In the genomic region with DNA sequence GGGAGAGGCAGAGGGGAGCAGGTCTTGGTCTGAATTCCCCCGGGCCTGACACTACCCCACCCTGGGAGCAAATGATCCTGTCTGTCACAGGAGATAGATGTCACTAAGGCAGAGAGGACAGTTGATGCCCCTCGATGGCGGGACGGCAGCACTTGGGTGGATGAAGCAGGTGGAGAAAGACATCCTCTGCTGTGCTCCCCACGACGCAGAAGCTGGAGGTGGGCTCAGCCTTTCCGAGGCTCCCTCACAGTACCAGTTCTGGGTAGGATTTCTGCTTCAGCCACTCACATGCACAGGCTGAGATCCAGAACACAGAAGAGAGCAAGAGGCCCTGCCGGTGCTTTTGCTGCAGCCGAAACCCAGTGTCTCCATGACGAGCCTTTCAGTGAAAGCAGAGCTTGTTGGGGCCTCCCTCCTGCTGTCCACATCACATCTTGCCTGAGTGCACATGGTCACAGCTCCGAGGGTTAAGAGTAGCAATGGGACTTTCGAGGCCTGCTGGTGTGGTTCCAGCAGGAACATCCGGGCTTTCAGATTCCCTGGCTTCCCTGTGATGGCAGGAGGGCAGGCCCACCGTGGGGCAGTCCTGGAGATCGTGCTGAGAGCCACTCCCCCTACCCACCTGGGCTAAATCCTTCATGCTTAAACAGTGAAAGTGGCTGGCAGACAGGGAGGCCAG, we compare ENCODE assay signal across 1 cellular context.
TF ChIP-seq lines count a peak whose summit lies in the region.

No MANE protein-coding gene starts in this region.

TF ChIP-seq in IMR-90, 13 proteins besides CTCF, POLR2A, EP300 and RAD21:
- TF ChIP-seq BHLHE40 (IDR thresholded peaks at IDR 0.05; ENCODE audit: low read depth, low read length): no peak
- no peak for TF ChIP-seq RFX5 (IDR thresholded peaks at IDR 0.05; ENCODE audit: low read depth, low read length)
- no peak for TF ChIP-seq CHD1 (IDR thresholded peaks at IDR 0.05; ENCODE audit: low read depth, low read length)
- TF ChIP-seq MXI1 (IDR thresholded peaks at IDR 0.05; ENCODE audit: borderline replicate concordance, low read depth, low read length): no peak
- TF ChIP-seq RCOR1 (IDR thresholded peaks at IDR 0.05; ENCODE audit: insufficient replicate concordance, low read length): no peak
- TF ChIP-seq CEBPB (IDR thresholded peaks at IDR 0.05; ENCODE audit: low read depth, low read length): no peak
- TF ChIP-seq, protein P1, sequence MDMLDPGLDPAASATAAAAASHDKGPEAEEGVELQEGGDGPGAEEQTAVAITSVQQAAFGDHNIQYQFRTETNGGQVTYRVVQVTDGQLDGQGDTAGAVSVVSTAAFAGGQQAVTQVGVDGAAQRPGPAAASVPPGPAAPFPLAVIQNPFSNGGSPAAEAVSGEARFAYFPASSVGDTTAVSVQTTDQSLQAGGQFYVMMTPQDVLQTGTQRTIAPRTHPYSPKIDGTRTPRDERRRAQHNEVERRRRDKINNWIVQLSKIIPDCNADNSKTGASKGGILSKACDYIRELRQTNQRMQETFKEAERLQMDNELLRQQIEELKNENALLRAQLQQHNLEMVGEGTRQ (IDR thresholded peaks at IDR 0.05; ENCODE audit: low read depth, low read length): no peak
- TF ChIP-seq NFE2L2 (IDR thresholded peaks at IDR 0.05; ENCODE audit: low read depth, low read length): no peak
- no peak for TF ChIP-seq MAZ (IDR thresholded peaks at IDR 0.05; ENCODE audit: borderline replicate concordance, low read depth, low read length)
- no peak for TF ChIP-seq FOS (IDR thresholded peaks at IDR 0.05; ENCODE audit: low read depth, low read length)
- no peak for TF ChIP-seq MAFK (IDR thresholded peaks at IDR 0.05; ENCODE audit: low read depth, low read length)
- TF ChIP-seq SMC3 (IDR thresholded peaks at IDR 0.05; ENCODE audit: low read depth, low read length): no peak
- TF ChIP-seq, protein P2, sequence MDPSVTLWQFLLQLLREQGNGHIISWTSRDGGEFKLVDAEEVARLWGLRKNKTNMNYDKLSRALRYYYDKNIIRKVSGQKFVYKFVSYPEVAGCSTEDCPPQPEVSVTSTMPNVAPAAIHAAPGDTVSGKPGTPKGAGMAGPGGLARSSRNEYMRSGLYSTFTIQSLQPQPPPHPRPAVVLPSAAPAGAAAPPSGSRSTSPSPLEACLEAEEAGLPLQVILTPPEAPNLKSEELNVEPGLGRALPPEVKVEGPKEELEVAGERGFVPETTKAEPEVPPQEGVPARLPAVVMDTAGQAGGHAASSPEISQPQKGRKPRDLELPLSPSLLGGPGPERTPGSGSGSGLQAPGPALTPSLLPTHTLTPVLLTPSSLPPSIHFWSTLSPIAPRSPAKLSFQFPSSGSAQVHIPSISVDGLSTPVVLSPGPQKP (IDR thresholded peaks at IDR 0.05; ENCODE audit: borderline replicate concordance, low read depth, low read length): no peak
